In the genomic region with DNA sequence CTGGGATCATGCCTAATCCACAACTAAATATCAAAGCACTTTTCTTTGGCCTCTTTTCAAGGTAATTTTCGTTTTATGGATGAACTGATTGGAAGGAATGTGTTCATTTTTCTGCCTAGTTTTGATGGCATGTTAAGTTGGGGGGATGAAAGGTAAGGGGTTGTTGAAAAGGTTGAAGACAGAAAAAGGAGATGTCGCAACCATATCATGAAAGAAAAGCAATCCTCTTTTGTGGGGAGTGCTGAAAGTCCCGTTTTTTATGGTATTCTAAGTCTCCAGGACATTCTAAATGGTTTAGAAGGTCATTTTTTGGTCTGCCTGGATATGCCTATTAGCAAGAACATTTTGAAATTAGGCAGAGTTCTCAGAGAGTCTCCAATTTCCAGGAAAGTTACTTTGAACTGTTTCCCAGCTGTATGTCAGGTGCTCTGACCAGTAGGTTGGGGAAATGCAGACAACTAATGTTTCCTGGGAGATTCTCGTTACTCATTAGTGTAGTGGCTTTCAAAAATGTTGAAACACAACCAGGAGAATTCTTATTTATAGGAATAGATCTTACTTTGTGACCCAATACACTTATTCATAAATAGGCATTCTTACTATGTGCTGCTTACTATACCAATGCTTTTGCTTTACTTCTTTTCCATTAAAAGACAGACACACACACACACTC, we compare ENCODE assay signal across 1 cellular context.
TF ChIP-seq lines count a peak whose summit lies in the region.
"Not testable (repeated sequence)": the region's sequence is repeated elsewhere in the genome, so short reads cannot be mapped to it uniquely, and the experiment has no call there.

No MANE protein-coding gene starts in this region.

TF ChIP-seq in K562, 482 proteins besides CTCF, POLR2A, EP300 and RAD21:
- not testable (repeated sequence) for TF ChIP-seq CEBPG (CRISPR knock-in tag; IDR thresholded peaks at IDR 0.05)
- 0 out of 4 replicates have a peak, but pooled peaks of 1 of the 2 experiments have one; percentile 9 for TF ChIP-seq CEBPG (tag; conservative IDR thresholded peaks at IDR 0.05 in 1 of 2, IDR thresholded peaks at IDR 0.05 in 1 of 2)
- 0 out of 2 replicates have a peak, but pooled peaks have one; percentile 21 for TF ChIP-seq CEBPB (tag; IDR thresholded peaks at IDR 0.05)
